ENCODE assay signal across 19 cellular contexts in genomic region chr3:66585696-66586095, GRCh38.
"Had no signal": no experiment of that assay in that cellular context is flagged by ENCODE, and none has a peak within 500 bp of the region (broad histone marks: within the 10 kb centered on the region; RNA-seq: fewer than 3 reads in every experiment).

No MANE protein-coding gene starts in this region.

- DNase-seq: erythroblast; foreskin melanocyte; head of caudate nucleus; mesendoderm; naive B cell; occipital lobe; spleen; stimulated activated CD4-positive, alpha-beta T cell treated with anti-CD3 and anti-CD28 coated beads, Interleukin-15, amount 100 ng/mL, for 24 hours; stimulated activated CD4-positive, alpha-beta T cell treated with anti-CD3 and anti-CD28 coated beads, Interleukin-1b, Interleukin-23, amount 100 ng/mL, for 48 hours; stimulated activated CD4-positive, alpha-beta T cell treated with anti-CD3 and anti-CD28 coated beads, Interleukin-4, amount 100 ng/mL, for 24 hours; stimulated activated naive B cell treated with anti-CD40 and anti-IgM and Interleukin-4, amounts not matched to agents 10 μg/mL and 1 μg/mL and 100 μg/mL, for 72 hours; stimulated activated naive CD8-positive, alpha-beta T cell treated with anti-CD3 and anti-CD28 coated beads, Interleukin-15, amount 100 ng/mL, for 72 hours; testis; upper lobe of right lung had no signal

- H3K79me2 ChIP-seq: hepatocyte, parathyroid adenoma had no signal

- H3K4me3 ChIP-seq: hepatocyte, prostate gland, spleen, testis, tibial nerve, upper lobe of right lung had no signal

- FAIRE-seq: colon had no signal

- H3K4me2 ChIP-seq: hepatocyte had no signal

- H3K27ac ChIP-seq: hepatocyte, parathyroid adenoma, prostate gland, spleen, testis, upper lobe of right lung had no signal

- H3K4me1 ChIP-seq: parathyroid adenoma, prostate gland, testis, upper lobe of right lung had no signal

- H3K9ac ChIP-seq: parathyroid adenoma had no signal

- H2AFZ ChIP-seq: hepatocyte, parathyroid adenoma had no signal

- H3K27me3 ChIP-seq: hepatocyte, testis, tibial nerve, upper lobe of right lung had no signal

- H3K9me3 ChIP-seq: prostate gland, spleen, testis, tibial nerve, upper lobe of right lung had no signal

- H3K36me3 ChIP-seq: prostate gland, spleen, tibial nerve, upper lobe of right lung had no signal

- ATAC-seq: stimulated activated naive B cell treated with anti-CD40 and anti-IgM and Interleukin-4, amounts not matched to agents 10 μg/mL and 1 μg/mL and 100 μg/mL, for 72 hours; stimulated activated naive CD8-positive, alpha-beta T cell treated with anti-CD3 and anti-CD28 coated beads, Interleukin-15, amount 100 ng/mL, for 72 hours; upper lobe of right lung had no signal
